Comparison of ENCODE assay signal across 28 cellular contexts in genomic region chr13:46926856-46927625, GRCh38. TPM values are rescaled to one million over a fixed set of nuclear protein-coding genes. Genes with fewer than 3 reads are reported as not detected.
DNase-seq lines count a peak whose midpoint lies in the region; ATAC-seq, FAIRE-seq and TF ChIP-seq lines count a peak whose summit lies in the region.
"Had no signal": no experiment of that assay in that cellular context is flagged by ENCODE, and none has a peak within 500 bp of the region (broad histone marks: within the 10 kb centered on the region; RNA-seq: fewer than 3 reads in every experiment).

No MANE protein-coding gene starts in this region.

- no peaks in the 10 kb centered on the region for H3K36me3 ChIP-seq in PC-9 (ENCODE audit: low read depth)
- H3K36me3 ChIP-seq: left ventricle myocardium inferior, SJSA1, tibial artery, WERI-Rb-1 had no signal

- CTCF ChIA-PET in PC-9 (lab: Charles Lee), result no interaction called here

- no peaks in the 10 kb centered on the region for H3K9me3 Mint-ChIP-seq in activated T-cell treated with anti-CD3 and anti-CD28 coated beads, Interleukin-2, amount 50 U/mL, for 4 hours

- H3K27ac ChIP-seq in PC-9, result no peak overlapping the region
- H3K27ac ChIP-seq: epithelial cell of prostate, left ventricle myocardium inferior, SJSA1, tibial artery, WERI-Rb-1 had no signal

- TF ChIP-seq CTCF in fibroblast of the aortic adventitia (IDR thresholded peaks at IDR 0.05; ENCODE audit: insufficient read depth, low read length) (no peak), PC-9 (conservative IDR thresholded peaks at IDR 0.05) (no peak)

- BruUV-seq in PC-9 (replicated peaks; lab: Mats Ljungman, UMichigan), result no TSS peak

- H3K9me3 ChIP-seq in PC-9 (ENCODE audit: insufficient read depth, low read depth), result no peaks in the 10 kb centered on the region
- H3K9me3 ChIP-seq: mucosa of descending colon, SJSA1, tibial artery had no signal

- intact Hi-C loops in PC-9 (cut with micrococcal nuclease; ENCODE audit: unreplicated experiment), result no loop called here

- POLR2A ChIA-PET in PC-9 (lab: Charles Lee; ENCODE audit: unreplicated experiment), result no interaction called here

- no peaks in the 10 kb centered on the region for H3K4me1 ChIP-seq in PC-9 (replicated peaks; ENCODE audit: insufficient read depth)
- H3K4me1 ChIP-seq: left ventricle myocardium inferior, SJSA1 had no signal

- DNase-seq in EL (peak; percentile 65), M059J (ENCODE audit: low read depth) (peak; percentile 22), fibroblast of the aortic adventitia (ENCODE audit: low read depth) (peak; percentile 41), skeletal muscle cell (ENCODE audit: low read depth) (peak; percentile 36), GM12891 (ENCODE audit: insufficient read length, low spot score) (no peak), PC-9 (no peak)
- DNase-seq in activated T-cell treated with anti-CD3 and anti-CD28 coated beads, Interleukin-2, amount 50 U/mL, for 4 hours, result no peak
- DNase-seq: activated CD4-positive, alpha-beta T cell treated with anti-CD3 and anti-CD28 coated beads, Interleukin-2, amount 50 U/mL, for 48 hours; activated naive CD4-positive, alpha-beta T cell treated with Interleukin-2 at 50 U/mL for 16 hours; activated T-cell treated with anti-CD3 and anti-CD28 coated beads for 4 hours; central memory CD4-positive, alpha-beta T cell; DMS79 treated with DMSO at 0.1 percent for 48 hours; KG1; left ventricle myocardium inferior; mucosa of descending colon; NCI-H2029 treated with DMSO at 0.1 percent for 48 hours; NCI-H446; stimulated activated CD4-positive, alpha-beta T cell treated with anti-CD3 and anti-CD28 coated beads, Interleukin-4, amount 100 ng/mL, for 1 hour; stimulated activated naive CD8-positive, alpha-beta T cell treated with anti-CD3 and anti-CD28 coated beads, Interleukin-15, Interleukin-2, amounts not matched to agents 100 U/mL and 50 U/mL, for 24 hours; T-helper 2 cell; tibial artery; WERI-Rb-1 had no signal

- H3K79me2 ChIP-seq in PC-9 (ENCODE audit: low read depth), result no peaks in the 10 kb centered on the region

- no peak for TF ChIP-seq POLR2A in GM12891 (IDR thresholded peaks at IDR 0.05; ENCODE audit: low read depth, low read length)

- H3K4me1 Mint-ChIP-seq in activated T-cell treated with anti-CD3 and anti-CD28 coated beads, Interleukin-2, amount 50 U/mL, for 4 hours (ENCODE audit: low read depth), result no peaks in the 10 kb centered on the region

- no peak for FAIRE-seq in GM12891 (lab: Jason Lieb, UNC)
- FAIRE-seq: GM18507 had no signal

- H3F3A ChIP-seq in PC-9 (ENCODE audit: insufficient read depth, low read depth), result no peaks in the 10 kb centered on the region

- H3K4me3 ChIP-seq in fibroblast of the aortic adventitia (ENCODE audit: low read depth, low read length), result no peak overlapping the region
- H3K4me3 ChIP-seq in skeletal muscle cell (ENCODE audit: low read depth, low read length), result no peak overlapping the region
- no peak overlapping the region for H3K4me3 ChIP-seq in PC-9
- H3K4me3 ChIP-seq: left ventricle myocardium inferior, mucosa of descending colon, SJSA1, tibial artery had no signal

- H4K20me1 ChIP-seq in PC-9 (ENCODE audit: insufficient read depth), result no peaks in the 10 kb centered on the region

- no peaks in the 10 kb centered on the region for H3K27me3 ChIP-seq in PC-9 (ENCODE audit: insufficient read depth, low read depth)
- H3K27me3 ChIP-seq: SJSA1, tibial artery had no signal

- H2AFZ ChIP-seq in PC-9, result no peak overlapping the region

- H3K4me3 Mint-ChIP-seq in activated T-cell treated with anti-CD3 and anti-CD28 coated beads, Interleukin-2, amount 50 U/mL, for 4 hours, result no peak overlapping the region

- no peaks in the 10 kb centered on the region for H3K9me2 ChIP-seq in PC-9 (ENCODE audit: insufficient read depth)

- H3K36me3 Mint-ChIP-seq in activated T-cell treated with anti-CD3 and anti-CD28 coated beads, Interleukin-2, amount 50 U/mL, for 4 hours (ENCODE audit: insufficient read depth), result no peaks in the 10 kb centered on the region

- no peak for ATAC-seq in activated T-cell treated with anti-CD3 and anti-CD28 coated beads, Interleukin-2, amount 50 U/mL, for 4 hours
- no peak for ATAC-seq in activated CD4-positive, CD25-positive, alpha-beta regulatory T cell treated with anti-CD3 and anti-CD28 coated beads, Interleukin-2, amount 50 U/mL, for 24 hours
- ATAC-seq: mucosa of descending colon; Panc1; stimulated activated naive CD8-positive, alpha-beta T cell treated with anti-CD3 and anti-CD28 coated beads, Interleukin-15, Interleukin-2, amounts not matched to agents 100 U/mL and 50 U/mL, for 24 hours had no signal

- H3K27me3 Mint-ChIP-seq in activated T-cell treated with anti-CD3 and anti-CD28 coated beads, Interleukin-2, amount 50 U/mL, for 4 hours (ENCODE audit: low read depth), result peaks cover 4% of the 10 kb centered on the region

- H3K4me2 ChIP-seq in PC-9, result no peak overlapping the region

TF ChIP-seq in GM12891, 5 proteins besides CTCF, POLR2A, EP300 and RAD21:
- TF ChIP-seq POU2F2 (IDR thresholded peaks at IDR 0.05; ENCODE audit: low read depth, low read length) (no peak), TAF1 (IDR thresholded peaks at IDR 0.05; ENCODE audit: low read depth, low read length) (no peak), PAX5 (IDR thresholded peaks at IDR 0.05; ENCODE audit: insufficient read depth, low read length, severe bottlenecking) (no peak), SPI1 (IDR thresholded peaks at IDR 0.05; ENCODE audit: low read depth, low read length) (no peak), POLR2AphosphoS5 (IDR thresholded peaks at IDR 0.05; ENCODE audit: low read depth, low read length) (no peak)

RNA-seq across cellular contexts. Expression of gene HTR2A, which starts 30.2 kb away (rescaled TPM):
- total RNA-seq in M059J (2014; rRNA removed; shearing (Covaris generic)), result 0.02 TPM in 1 of 2 replicates, not detected in the other
- total RNA-seq in fibroblast of the aortic adventitia (ENCODE audit: low replicate concordance) (0.82 and 6.0 TPM in 2 replicates), PC-9 (2021) (not detected in 2 replicates)
- total RNA-seq in activated T-cell treated with anti-CD3 and anti-CD28 coated beads, Interleukin-2, amount 50 U/mL, for 4 hours, result not detected
- polyA plus RNA-seq in GM12891 (2012; ENCODE audit: low read depth, missing spikeins), result not detected
- total RNA-seq: pulmonary artery endothelial cell, SJSA1 had no signal

Comparison
In these comparisons a context has a peak if more than half of its experiments do, and no peak if none do; other contexts are left out.
1. DNase-seq: peak in EL (single experiment), M059J (single experiment), fibroblast of the aortic adventitia (single experiment) and skeletal muscle cell (single experiment); none in activated T-cell treated with anti-CD3 and anti-CD28 coated beads, Interleukin-2, amount 50 U/mL, for 4 hours (single experiment), GM12891 (single experiment) and PC-9 (0 of 2).